26 cellular contexts compared by ENCODE assay signal in genomic region chr2:98032086-98032485, GRCh38. TPM values are rescaled to one million over a fixed set of nuclear protein-coding genes. Genes with fewer than 3 reads are reported as not detected.
"Had no signal": no experiment of that assay in that cellular context is flagged by ENCODE, and none has a peak within 500 bp of the region (broad histone marks: within the 10 kb centered on the region; RNA-seq: fewer than 3 reads in every experiment).

No MANE protein-coding gene starts in this region.

- H3K27me3 ChIP-seq: SJSA1 had no signal

- H3K4me3 ChIP-seq: K562, SJSA1, SK-N-MC had no signal

- H3K27me3 Mint-ChIP-seq: IgD-negative memory B cell had no signal

- H3K4me3 Mint-ChIP-seq: IgD-negative memory B cell had no signal

- H3K9me3 Mint-ChIP-seq: IgD-negative memory B cell had no signal

- H3K27ac ChIP-seq: KMS-11, SJSA1, SK-N-MC had no signal

- H3K9ac ChIP-seq: KMS-11 had no signal

- H3K9me3 ChIP-seq: SJSA1 had no signal

- DNase-seq: MV-4-11, NCI-H1048, NCI-H1105, NCI-H1417, NCI-H1436 treated with DMSO at 0.1 percent for 48 hours, NCI-H1694, NCI-H187 treated with DMSO at 0.1 percent for 48 hours, NCI-H2029 treated with DMSO at 0.1 percent for 48 hours, NCI-H226, NCI-H446, NCI-H510A, NCI-H524 treated with DMSO at 0.1 percent for 48 hours, NCI-H69, NCI-H774, Right ventricle myocardium superior, RPMI8226, SIG-M5 had no signal

- ATAC-seq: K562 had no signal

- H3K36me3 ChIP-seq: SJSA1 had no signal

- FAIRE-seq: K562, RCC 7860 had no signal

- H3K4me1 ChIP-seq: SJSA1 had no signal

- H3K36me3 Mint-ChIP-seq: IgD-negative memory B cell had no signal

- H3K4me2 ChIP-seq: KMS-11 had no signal

RNA-seq across cellular contexts. Expression of gene VWA3B, which starts 54.9 kb away (rescaled TPM):
- total RNA-seq: HT1080, K562, LHCN-M2, MCF 10A, SJSA1 had no signal
